1 cellular context compared by ENCODE assay signal in genomic region chr14:77457522-77458248, GRCh38.
TF ChIP-seq lines count a peak whose summit lies in the region.

TSS of gene AHSA1 (plus strand) at chr14:77458093. CDS start at chr14:77458190, 97 bp downstream.
TSS of gene VIPAS39 (minus strand) at chr14:77457601. CDS start at chr14:77454102, 3,499 bp downstream.

TF ChIP-seq in HepG2, 621 proteins besides CTCF, POLR2A, EP300 and RAD21 (continued from another document and continues in another):
- TF ChIP-seq NRL (CRISPR knock-in tag; IDR thresholded peaks at IDR 0.05; ENCODE audit: borderline replicate concordance) (no peak), SOX5 (CRISPR knock-in tag; IDR thresholded peaks at IDR 0.05; ENCODE audit: borderline replicate concordance) (no peak; the same call in 1 of the 2 replicates), ARNTL (CRISPR knock-in tag; IDR thresholded peaks at IDR 0.05) (peak; percentile 58; the same call in 1 of the 2 replicates), EED (CRISPR knock-in tag; IDR thresholded peaks at IDR 0.05) (no peak), SNAPC5 (CRISPR knock-in tag; IDR thresholded peaks at IDR 0.05; ENCODE audit: borderline replicate concordance) (no peak), MXI1 (IDR thresholded peaks at IDR 0.05; ENCODE audit: borderline replicate concordance, low read depth, low read length) (peak; percentile 82; the same call in 1 of the 3 replicates), SIX4 (CRISPR knock-in tag; IDR thresholded peaks at IDR 0.05) (no peak; the same call in 1 of the 2 replicates), ZNF747 (CRISPR knock-in tag; IDR thresholded peaks at IDR 0.05; ENCODE audit: borderline replicate concordance) (no peak), TOPORS (CRISPR knock-in tag; IDR thresholded peaks at IDR 0.05) (no peak), ZBED4 (CRISPR knock-in tag; IDR thresholded peaks at IDR 0.05; ENCODE audit: borderline replicate concordance) (0 out of 2 replicates have a peak, but pooled peaks have one; percentile 46), CAMTA2 (CRISPR knock-in tag; IDR thresholded peaks at IDR 0.05; ENCODE audit: borderline replicate concordance) (0 out of 2 replicates have a peak, but pooled peaks have one; percentile 80), ESRRA (CRISPR knock-in tag; IDR thresholded peaks at IDR 0.05; ENCODE audit: low read depth) (no peak; the same call in 1 of the 2 replicates), ZNF552 (CRISPR knock-in tag; IDR thresholded peaks at IDR 0.05; ENCODE audit: borderline replicate concordance) (no peak), GTF3A (CRISPR knock-in tag; conservative IDR thresholded peaks at IDR 0.05) (no peak), ZNF883 (CRISPR knock-in tag; IDR thresholded peaks at IDR 0.05; ENCODE audit: not compliant biosample characterization) (peak; percentile 13), PTBP1 (IDR thresholded peaks at IDR 0.05; ENCODE audit: low read depth, low read length, poor library complexity, severe bottlenecking) (no peak), ZNF605 (CRISPR knock-in tag; IDR thresholded peaks at IDR 0.05) (no peak), THAP9 (CRISPR knock-in tag; IDR thresholded peaks at IDR 0.05; ENCODE audit: borderline replicate concordance) (peak; percentile 87; the same call in 1 of the 2 replicates), MED8 (CRISPR knock-in tag; IDR thresholded peaks at IDR 0.05; ENCODE audit: insufficient replicate concordance) (no peak), MEIS1 (CRISPR knock-in tag; IDR thresholded peaks at IDR 0.05; ENCODE audit: borderline replicate concordance) (no peak; the same call in 1 of the 2 replicates), KLF6 (CRISPR knock-in tag; IDR thresholded peaks at IDR 0.05) (no peak; the same call in 1 of the 2 replicates), MAZ (IDR thresholded peaks at IDR 0.05; ENCODE audit: borderline replicate concordance, low read depth, low read length) (peak; percentile 81), MAZ (CRISPR knock-in tag; IDR thresholded peaks at IDR 0.05; ENCODE audit: low read depth) (peak; percentile 58; the same call in 1 of the 2 replicates), BRD4 (CRISPR knock-in tag; IDR thresholded peaks at IDR 0.05) (0 out of 2 replicates have a peak, but pooled peaks have one; percentile 40), CERS6 (CRISPR knock-in tag; IDR thresholded peaks at IDR 0.05) (no peak), FOXA3 (CRISPR knock-in tag; IDR thresholded peaks at IDR 0.05) (no peak; the same call in 1 of the 2 replicates), THAP11 (CRISPR knock-in tag; IDR thresholded peaks at IDR 0.05) (peak; percentile 98), ZNF709 (CRISPR knock-in tag; IDR thresholded peaks at IDR 0.05) (peak; percentile 44; the same call in 1 of the 2 replicates), KIAA2018 (CRISPR knock-in tag; IDR thresholded peaks at IDR 0.05; ENCODE audit: borderline replicate concordance) (no peak), TEAD3 (CRISPR knock-in tag; optimal IDR thresholded peaks at IDR 0.05; ENCODE audit: borderline replicate concordance) (peak; percentile 3), HDAC6 (IDR thresholded peaks at IDR 0.05; ENCODE audit: low read depth, low read length) (no peak), ZNF746 (CRISPR knock-in tag; IDR thresholded peaks at IDR 0.05) (no peak; the same call in 1 of the 2 replicates), DNMT1 (CRISPR knock-in tag; IDR thresholded peaks at IDR 0.05) (0 out of 2 replicates have a peak, but pooled peaks have one; percentile 36), ZNF232 (CRISPR knock-in tag; IDR thresholded peaks at IDR 0.05; ENCODE audit: borderline replicate concordance) (0 out of 2 replicates have a peak, but pooled peaks have one; percentile 56), SMAD3 (CRISPR knock-in tag; IDR thresholded peaks at IDR 0.05) (no peak), U2AF1 (optimal IDR thresholded peaks at IDR 0.05; ENCODE audit: low read depth, low read length) (no peak), FOXK2 (IDR thresholded peaks at IDR 0.05) (peak; percentile 52), SMAD9 (CRISPR knock-in tag; IDR thresholded peaks at IDR 0.05) (0 out of 2 replicates have a peak, but pooled peaks have one; percentile 64), KDM6A (CRISPR knock-in tag; IDR thresholded peaks at IDR 0.05; ENCODE audit: low read depth) (no peak), ZNF326 (CRISPR knock-in tag; IDR thresholded peaks at IDR 0.05; ENCODE audit: borderline replicate concordance) (no peak), HDAC1 (CRISPR knock-in tag; IDR thresholded peaks at IDR 0.05) (peak; percentile 54), ZNF275 (CRISPR knock-in tag; IDR thresholded peaks at IDR 0.05; ENCODE audit: borderline replicate concordance) (no peak; the same call in 1 of the 2 replicates), WIZ (CRISPR knock-in tag; IDR thresholded peaks at IDR 0.05) (no peak), PCBP1 (IDR thresholded peaks at IDR 0.05; ENCODE audit: borderline replicate concordance, low read depth, low read length) (peak; percentile 67; the same call in 1 of the 2 replicates)
